12 cellular contexts compared by ENCODE assay signal in the genomic region with DNA sequence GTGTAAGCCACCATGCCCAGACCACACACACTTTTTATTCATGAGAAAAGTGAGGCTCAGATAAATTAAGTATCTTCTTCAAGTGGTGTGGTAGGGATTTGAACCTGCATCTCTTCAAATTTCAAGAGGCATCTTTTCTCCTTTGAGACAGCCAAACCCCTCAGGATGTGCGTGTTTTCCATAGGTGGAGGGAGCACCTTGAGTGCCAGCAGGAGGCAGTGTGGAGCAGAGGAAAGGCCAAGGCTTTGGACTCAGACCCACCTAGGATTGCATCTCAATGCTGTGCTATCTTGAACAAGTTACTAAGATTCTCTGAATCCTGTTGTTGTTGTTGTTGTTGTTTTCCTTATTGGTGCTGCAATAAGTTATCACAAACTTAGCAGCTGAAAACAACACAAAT. TPM values are rescaled to one million over a fixed set of nuclear protein-coding genes. Genes with fewer than 3 reads are reported as not detected.
DNase-seq lines count a peak whose midpoint lies in the region; ATAC-seq, FAIRE-seq and TF ChIP-seq lines count a peak whose summit lies in the region.
"Had no signal": no experiment of that assay in that cellular context is flagged by ENCODE, and none has a peak within 500 bp of the region (broad histone marks: within the 10 kb centered on the region; RNA-seq: fewer than 3 reads in every experiment).

No MANE protein-coding gene starts in this region.

- H3K4me1 ChIP-seq in breast epithelium (no peaks in the 10 kb centered on the region), H1 (replicated peaks in 1 of 4; ENCODE audit: control insufficient read depth in 3 of 4, insufficient read depth in 4 of 4, low read length in 3 of 4) (peaks cover 0 to 12% (median 6%) of the 10 kb centered on the region in 4 experiments; a peak in 6 of 7 replicates), small intestine (ENCODE audit: control insufficient read depth in 2 of 2, insufficient read depth in 1 of 2, low read depth in 1 of 2, low read length in 1 of 2) (no peaks in the 10 kb centered on the region)

- CTCF ChIA-PET in MCF 10A (lab: Yijun Ruan, JAX) (interaction anchor here (0.6 kb wide), 1 partner anchor 58 kb away, joined by 4 read pairs; no protein-coding TSS in a partner anchor), H1 (lab: Charles Lee; ENCODE audit: partially characterized antibody) (interaction anchor here (0.9 to 3.2 kb wide), 13 partner anchors 8 to 205 kb away, joined by 3 to 15 read pairs (median 6); no protein-coding TSS in a partner anchor)

- no peaks in the 10 kb centered on the region for H3K36me3 Mint-ChIP-seq in MCF 10A (ENCODE audit: insufficient read depth, unreplicated experiment)
- H3K36me3 Mint-ChIP-seq in stimulated activated memory B cell treated with anti-CD40 and anti-IgM and Interleukin-4, amounts not matched to agents 10 μg/mL and 1 μg/mL and 100 μg/mL, for 72 hours: peaks cover 4% of the 10 kb centered on the region

- H2BK15ac ChIP-seq in H1 (ENCODE audit: low read length): no peak overlapping the region

- peak; percentile 33 to 63; a peak in 3 of 4 replicates for TF ChIP-seq RAD21 in H1 (IDR thresholded peaks at IDR 0.05 in 1 of 2, conservative IDR thresholded peaks at IDR 0.05 in 1 of 2; ENCODE audit: low read depth in 2 of 2, low read length in 2 of 2)

- no peak for DNase-seq in MCF 10A (ENCODE audit: unreplicated experiment)
- DNase-seq in breast epithelium (ENCODE audit: low spot score in 2 of 2): no peak
- no peak for DNase-seq in H1 (ENCODE audit: low read depth in 1 of 2, low spot score in 2 of 2)
- peak; percentile 25 for DNase-seq in small intestine
- no peak for DNase-seq in H4 (ENCODE audit: low spot score)
- no peak for DNase-seq in NCI-H1930 (lab: John Stamatoyannopoulos, UW)
- DNase-seq: aorta, NCI-H446 treated with DMSO at 0.1 percent for 48 hours had no signal

- H3K27ac ChIP-seq in breast epithelium (no peak overlapping the region), H1 (ENCODE audit: low read depth, low read length) (no peak overlapping the region), small intestine (ENCODE audit: low read depth in 1 of 2, low read length in 1 of 2) (no peak overlapping the region)
- H3K27ac ChIP-seq: RWPE1 had no signal

- no peak overlapping the region for H4K91ac ChIP-seq in H1 (replicated peaks; ENCODE audit: insufficient read length, low read length)

- BruUV-seq in MCF 10A (replicated peaks; lab: Mats Ljungman, UMichigan): no TSS peak

- H3K36me3 ChIP-seq in breast epithelium (no peaks in the 10 kb centered on the region), H1 (ENCODE audit: control insufficient read depth in 2 of 4, insufficient read depth in 4 of 4, low read length in 3 of 4) (no peaks in the 10 kb centered on the region), small intestine (ENCODE audit: control insufficient read depth in 2 of 2, insufficient read depth in 2 of 2, low read length in 2 of 2) (no peaks in the 10 kb centered on the region)

- TF ChIP-seq CTCF in MCF 10A (IDR thresholded peaks at IDR 0.05; ENCODE audit: unreplicated experiment): peak; percentile 13
- no peak for TF ChIP-seq CTCF in breast epithelium (IDR thresholded peaks at IDR 0.05)
- peak; percentile 26; the same call in 1 of the 2 replicates for TF ChIP-seq CTCF in LNCAP (IDR thresholded peaks at IDR 0.05)
- peak; percentile 50 to 77 (median 70) for TF ChIP-seq CTCF in H1 (IDR thresholded peaks at IDR 0.05; ENCODE audit: control extremely low read depth in 1 of 3, insufficient read depth in 1 of 3, low read depth in 1 of 3, low read length in 3 of 3)

- no peak overlapping the region for H3K4ac ChIP-seq in H1 (replicated peaks; ENCODE audit: insufficient read length, low read depth, low read length)

- no peak overlapping the region for H3K4me2 ChIP-seq in H1 (ENCODE audit: insufficient read depth in 1 of 2, low read depth in 2 of 2, low read length in 2 of 2)

- no peaks in the 10 kb centered on the region for H3K79me1 ChIP-seq in H1 (ENCODE audit: low read depth, low read length)

- H3K9ac ChIP-seq in H1 (replicated peaks in 1 of 4; ENCODE audit: extremely low read depth in 1 of 4, low read depth in 3 of 4, low read length in 3 of 4): no peak overlapping the region

- H3K9me3 Mint-ChIP-seq in MCF 10A (ENCODE audit: unreplicated experiment): peaks cover 11% of the 10 kb centered on the region
- H3K9me3 Mint-ChIP-seq in stimulated activated memory B cell treated with anti-CD40 and anti-IgM and Interleukin-4, amounts not matched to agents 10 μg/mL and 1 μg/mL and 100 μg/mL, for 72 hours: peaks cover 13% of the 10 kb centered on the region

- no peak overlapping the region for H3K23ac ChIP-seq in H1 (ENCODE audit: insufficient read length)

- H3K27me3 ChIP-seq in breast epithelium: peaks cover 0 to 10% of the 10 kb centered on the region in 2 donors
- H3K27me3 ChIP-seq in H1 (replicated peaks in 1 of 4; ENCODE audit: control insufficient read depth in 3 of 4, extremely low read depth in 1 of 4, insufficient read depth in 3 of 4, low read length in 3 of 4): no peaks in the 10 kb centered on the region
- H3K27me3 ChIP-seq in small intestine (ENCODE audit: control insufficient read depth in 2 of 2, insufficient read depth in 2 of 2, low read length in 2 of 2): no peaks in the 10 kb centered on the region

- no peak overlapping the region for H2BK12ac ChIP-seq in H1 (ENCODE audit: low read depth, low read length)

- TF ChIP-seq EP300 in H1 (IDR thresholded peaks at IDR 0.05; ENCODE audit: borderline replicate concordance in 1 of 2, low read depth in 2 of 2, low read length in 2 of 2): no peak

- no peak overlapping the region for H4K5ac ChIP-seq in H1 (ENCODE audit: insufficient read length, low read depth, low read length)

- H3K27me3 Mint-ChIP-seq in MCF 10A (ENCODE audit: insufficient read depth, unreplicated experiment): no peaks in the 10 kb centered on the region
- peaks cover 43% of the 10 kb centered on the region for H3K27me3 Mint-ChIP-seq in stimulated activated memory B cell treated with anti-CD40 and anti-IgM and Interleukin-4, amounts not matched to agents 10 μg/mL and 1 μg/mL and 100 μg/mL, for 72 hours

- no peaks in the 10 kb centered on the region for H4K20me1 ChIP-seq in H1 (replicated peaks in 1 of 2; ENCODE audit: control insufficient read depth in 1 of 2, insufficient read depth in 2 of 2, low read length in 2 of 2)

- H3K79me2 ChIP-seq in H1 (ENCODE audit: control insufficient read depth in 1 of 2, insufficient read depth in 2 of 2, low read length in 2 of 2): no peaks in the 10 kb centered on the region

- no peak overlapping the region for H3K14ac ChIP-seq in H1 (ENCODE audit: insufficient read length)

- H3K4me3 ChIP-seq in breast epithelium (no peak overlapping the region), H1 (ENCODE audit: extremely low read depth in 1 of 4, insufficient read depth in 2 of 4, low read depth in 3 of 4, low read length in 4 of 4) (no peak overlapping the region), small intestine (ENCODE audit: low read depth in 1 of 2, low read length in 2 of 2) (no peak overlapping the region)

- H2BK120ac ChIP-seq in H1 (replicated peaks; ENCODE audit: low read depth, low read length): no peak overlapping the region

- no peak overlapping the region for H2BK20ac ChIP-seq in H1 (ENCODE audit: low read length)

- no peak overlapping the region for H3K4me3 Mint-ChIP-seq in MCF 10A (ENCODE audit: unreplicated experiment)
- no peak overlapping the region for H3K4me3 Mint-ChIP-seq in stimulated activated memory B cell treated with anti-CD40 and anti-IgM and Interleukin-4, amounts not matched to agents 10 μg/mL and 1 μg/mL and 100 μg/mL, for 72 hours
- H3K4me3 Mint-ChIP-seq: memory B cell had no signal

- intact Hi-C loops in MCF 10A (cut with micrococcal nuclease) (no loop called here), breast epithelium (cut with DNase I; ENCODE audit: low total_unique reads) (no loop called here)

- H3K27ac Mint-ChIP-seq in MCF 10A (ENCODE audit: low read depth, unreplicated experiment): no peak overlapping the region
- no peak overlapping the region for H3K27ac Mint-ChIP-seq in stimulated activated memory B cell treated with anti-CD40 and anti-IgM and Interleukin-4, amounts not matched to agents 10 μg/mL and 1 μg/mL and 100 μg/mL, for 72 hours
- H3K27ac Mint-ChIP-seq: memory B cell had no signal

- H2AK5ac ChIP-seq in H1 (ENCODE audit: low read depth, low read length): no peak overlapping the region

- H3K23me2 ChIP-seq in H1 (ENCODE audit: low read depth, low read length): no peaks in the 10 kb centered on the region

- no peaks in the 10 kb centered on the region for H3K4me1 Mint-ChIP-seq in MCF 10A (ENCODE audit: insufficient read depth, unreplicated experiment)
- H3K4me1 Mint-ChIP-seq in stimulated activated memory B cell treated with anti-CD40 and anti-IgM and Interleukin-4, amounts not matched to agents 10 μg/mL and 1 μg/mL and 100 μg/mL, for 72 hours: no peaks in the 10 kb centered on the region
- H3K4me1 Mint-ChIP-seq: memory B cell had no signal

- POLR2A ChIA-PET in MCF 10A (lab: Yijun Ruan, JAX): no interaction called here
- POLR2A ChIA-PET in H1 (lab: Charles Lee; ENCODE audit: partially characterized antibody): interaction anchor here (0.6 to 2.0 kb wide), 3 partner anchors 9 to 717 kb away, joined by 3 to 4 read pairs (median 3); a partner anchor contains a TSS

- H3K56ac ChIP-seq in H1 (replicated peaks; ENCODE audit: insufficient read length, low read depth, low read length): no peak overlapping the region

- no peak for TF ChIP-seq POLR2A in breast epithelium (IDR thresholded peaks at IDR 0.05)
- TF ChIP-seq POLR2A in H1 (IDR thresholded peaks at IDR 0.05; ENCODE audit: control extremely low read depth in 1 of 2, low read depth in 2 of 2, low read length in 2 of 2): no peak

- no peak overlapping the region for H2BK5ac ChIP-seq in H1 (ENCODE audit: low read depth, low read length)

- FAIRE-seq in H1 (lab: Jason Lieb, UNC) (peak; percentile 28), small intestine (lab: Jason Lieb, UNC) (no peak)

- no peak overlapping the region for H4K8ac ChIP-seq in H1 (ENCODE audit: extremely low read depth, insufficient read depth, low read length)

- WGBS in H1 (ENCODE audit: extremely low coverage in 1 of 2, insufficient coverage in 1 of 2, insufficient read length in 1 of 2, insufficient replicate concordance in 2 of 2, low coverage in 1 of 2, low lambda C conversion rate in 2 of 2, missing lambda C conversion rate in 1 of 2), 2 experiments: 91% methylated on average over 1 of the region's 1 CpG; no CpG with 5 or more reads in 1 of the 2 experiments
- WGBS in small intestine, 3 donors: 77 to 79% (median 78%) methylated on average over 1 of the region's 1 CpG

- H3K9me3 ChIP-seq in breast epithelium: peaks cover 4 to 5% of the 10 kb centered on the region in 2 donors
- H3K9me3 ChIP-seq in H1 (ENCODE audit: insufficient read depth in 2 of 2, low read depth in 1 of 2, low read length in 1 of 2): no peaks in the 10 kb centered on the region
- H3K9me3 ChIP-seq in small intestine (ENCODE audit: control insufficient read depth, low read depth): no peaks in the 10 kb centered on the region

- H3K18ac ChIP-seq in H1 (ENCODE audit: extremely low read depth, low read length): no peak overlapping the region

- H2AFZ ChIP-seq in H1 (ENCODE audit: low read length): no peak overlapping the region

- no peak for ATAC-seq in stimulated activated memory B cell treated with anti-CD40 and anti-IgM and Interleukin-4, amounts not matched to agents 10 μg/mL and 1 μg/mL and 100 μg/mL, for 72 hours

RNA-seq across cellular contexts. Expression of a gene that starts 40.2 kb away (rescaled TPM):
- total RNA-seq in MCF 10A (2022) (not detected in 2 replicates), breast epithelium (not detected)
- 0.44 TPM in 1 of 2 replicates, not detected in the other for total RNA-seq in H1 (2021; fragmentation: NEBNext Ultra II Directional; extraction: Animal tissue kit (Norgen Biotek cat#: 25700))
- polyA plus RNA-seq in H1 (2011; rRNA removed) (0.18 and 0.20 TPM in 2 replicates), small intestine (not detected)
- polyA plus RNA-seq in H1 (2011; cell fraction: cytosol; rRNA removed): 0.28 TPM
- polyA plus RNA-seq in H1 (2011; cell fraction: nucleus; rRNA removed): not detected
- polyA plus RNA-seq in H1 (2012, experiment 1 of 2): 0.67 TPM in 1 of 4 replicates, not detected in the others
- not detected for polyA plus RNA-seq in H1 (2012, experiment 2 of 2)
- 0.10 TPM for polyA plus RNA-seq in H1 (2013, experiment 1 of 2)
- polyA plus RNA-seq in H1 (2013, experiment 2 of 2): 0.22 TPM
- polyA minus RNA-seq in H1 (2011; rRNA and poly(A)+ RNA removed): not detected in 2 replicates
- not detected for polyA minus RNA-seq in H1 (2011; cell fraction: cytosol; rRNA and poly(A)+ RNA removed)
- polyA minus RNA-seq in H1 (2011; cell fraction: nucleus; rRNA and poly(A)+ RNA removed): not detected
- total RNA-seq in H4 (2014; rRNA removed; shearing (Covaris generic)): not detected in 2 replicates
- total RNA-seq: aorta had no signal
- polyA plus RNA-seq: aorta had no signal

Comparison
In these comparisons a context has a peak if more than half of its experiments do, and no peak if none do; other contexts are left out.
1. CTCF ChIP-seq: peak in MCF 10A (single experiment), LNCAP (single experiment) and H1 (3 of 3); none in breast epithelium (0 of 3).